In genomic region chr1:248825136-248825535, GRCh38 we compare ENCODE assay signal across 2 cellular contexts.
TF ChIP-seq lines count a peak whose summit lies in the region.

No MANE protein-coding gene starts in this region.

TF ChIP-seq in GM23338, 12 proteins besides CTCF, POLR2A, EP300 and RAD21 (continued from another document):
- TF ChIP-seq REST (IDR thresholded peaks at IDR 0.05; ENCODE audit: unreplicated experiment) (no peak), NANOG (IDR thresholded peaks at IDR 0.05; ENCODE audit: borderline replicate concordance) (no peak), ZNF462 (CRISPR knock-in tag; IDR thresholded peaks at IDR 0.05) (no peak)

TF ChIP-seq in WTC11, 78 proteins besides CTCF, POLR2A, EP300 and RAD21 (continued from another document):
- TF ChIP-seq USF1 (CRISPR knock-in tag; IDR thresholded peaks at IDR 0.05) (no peak), NFYB (CRISPR knock-in tag; conservative IDR thresholded peaks at IDR 0.05; ENCODE audit: low read depth) (no peak), MLX (CRISPR knock-in tag; IDR thresholded peaks at IDR 0.05) (no peak), ARID4B (CRISPR knock-in tag; IDR thresholded peaks at IDR 0.05; ENCODE audit: borderline replicate concordance) (no peak), STAT6 (CRISPR knock-in tag; conservative IDR thresholded peaks at IDR 0.05; ENCODE audit: low read depth) (no peak), ELF4 (CRISPR knock-in tag; IDR thresholded peaks at IDR 0.05; ENCODE audit: low read depth) (no peak), CREM (CRISPR knock-in tag; IDR thresholded peaks at IDR 0.05) (no peak), PRDM15 (CRISPR knock-in tag; IDR thresholded peaks at IDR 0.05) (no peak)
TF ChIP-seq in WTC11: peak in this region for 0.
